ENCODE assay signal across 14 cellular contexts in genomic region chr13:40494513-40494912, GRCh38.
DNase-seq lines count a peak whose midpoint lies in the region; ATAC-seq and TF ChIP-seq lines count a peak whose summit lies in the region.
"Had no signal": no experiment of that assay in that cellular context is flagged by ENCODE, and none has a peak within 500 bp of the region (broad histone marks: within the 10 kb centered on the region; RNA-seq: fewer than 3 reads in every experiment).

No MANE protein-coding gene starts in this region.

- no peak for TF ChIP-seq CTCF in choroid plexus epithelial cell (conservative IDR thresholded peaks at IDR 0.05; ENCODE audit: low read depth, low read length)
- TF ChIP-seq CTCF in osteoblast (IDR thresholded peaks at IDR 0.05; ENCODE audit: extremely low read depth, low read depth, low read length), result no peak

- no peaks in the 10 kb centered on the region for H4K20me1 ChIP-seq in osteoblast (ENCODE audit: insufficient read depth, low read length)

- H3K27me3 Mint-ChIP-seq in activated CD4-positive, alpha-beta T cell treated with anti-CD3 and anti-CD28 coated beads, Interleukin-2, amount 10 ng/mL, durations not matched to agents 24 days and 14 days, result no peaks in the 10 kb centered on the region
- no peaks in the 10 kb centered on the region for H3K27me3 Mint-ChIP-seq in T-helper 1 cell treated with Interleukin-12 subunit alpha and Interleukin-12 subunit beta and Interleukin-4 antibody, amounts not matched to agents 30 μg/mL and 1 μg/mL, for 36 hours (ENCODE audit: low read depth)

- peaks cover 52% of the 10 kb centered on the region for H3K4me1 Mint-ChIP-seq in activated CD4-positive, alpha-beta T cell treated with anti-CD3 and anti-CD28 coated beads, Interleukin-2, amount 10 ng/mL, durations not matched to agents 24 days and 14 days
- H3K4me1 Mint-ChIP-seq in T-helper 1 cell treated with Interleukin-12 subunit alpha and Interleukin-12 subunit beta and Interleukin-4 antibody, amounts not matched to agents 30 μg/mL and 1 μg/mL, for 36 hours (ENCODE audit: low read depth), result peaks cover 47% of the 10 kb centered on the region

- H3K4me3 Mint-ChIP-seq in activated CD4-positive, alpha-beta T cell treated with anti-CD3 and anti-CD28 coated beads, Interleukin-2, amount 10 ng/mL, durations not matched to agents 24 days and 14 days, result peak overlapping the region; percentile 60
- H3K4me3 Mint-ChIP-seq in T-helper 1 cell treated with Interleukin-12 subunit alpha and Interleukin-12 subunit beta and Interleukin-4 antibody, amounts not matched to agents 30 μg/mL and 1 μg/mL, for 36 hours, result peak overlapping the region; percentile 45

- H3K4me1 ChIP-seq in osteoblast (ENCODE audit: insufficient read depth, low read length), result peaks cover 17% of the 10 kb centered on the region

- no peak overlapping the region for H3K4me3 ChIP-seq in choroid plexus epithelial cell (ENCODE audit: low read depth, low read length)
- no peak overlapping the region for H3K4me3 ChIP-seq in osteoblast (ENCODE audit: insufficient read depth, low read length)
- H3K4me3 ChIP-seq: suprapubic skin had no signal

- H3K36me3 Mint-ChIP-seq in activated CD4-positive, alpha-beta T cell treated with anti-CD3 and anti-CD28 coated beads, Interleukin-2, amount 10 ng/mL, durations not matched to agents 24 days and 14 days (ENCODE audit: low read depth), result no peaks in the 10 kb centered on the region
- H3K36me3 Mint-ChIP-seq in T-helper 1 cell treated with Interleukin-12 subunit alpha and Interleukin-12 subunit beta and Interleukin-4 antibody, amounts not matched to agents 30 μg/mL and 1 μg/mL, for 36 hours (ENCODE audit: low read depth), result peaks cover 2% of the 10 kb centered on the region

- no peak for ATAC-seq in HG03108 (IDR thresholded peaks at IDR 0.05; ENCODE audit: unreplicated experiment)
- ATAC-seq in HG02938 (IDR thresholded peaks at IDR 0.05; ENCODE audit: unreplicated experiment), result no peak
- ATAC-seq in HG02840 (IDR thresholded peaks at IDR 0.05; ENCODE audit: low FRiP score, unreplicated experiment), result no peak

- H3K27ac ChIP-seq in osteoblast (ENCODE audit: low read depth, low read length), result no peak overlapping the region
- H3K27ac ChIP-seq: suprapubic skin, VCaP had no signal

- no peaks in the 10 kb centered on the region for H3K9me3 Mint-ChIP-seq in activated CD4-positive, alpha-beta T cell treated with anti-CD3 and anti-CD28 coated beads, Interleukin-2, amount 10 ng/mL, durations not matched to agents 24 days and 14 days
- H3K9me3 Mint-ChIP-seq in T-helper 1 cell treated with Interleukin-12 subunit alpha and Interleukin-12 subunit beta and Interleukin-4 antibody, amounts not matched to agents 30 μg/mL and 1 μg/mL, for 36 hours, result no peaks in the 10 kb centered on the region

- intact Hi-C loops in activated CD4-positive, alpha-beta T cell treated with anti-CD3 and anti-CD28 coated beads, Interleukin-2, amount 10 ng/mL, durations not matched to agents 24 days and 14 days (cut with micrococcal nuclease), result no loop called here

- H3K27ac Mint-ChIP-seq in activated CD4-positive, alpha-beta T cell treated with anti-CD3 and anti-CD28 coated beads, Interleukin-2, amount 10 ng/mL, durations not matched to agents 24 days and 14 days, result peak overlapping the region; percentile 78
- H3K27ac Mint-ChIP-seq in T-helper 1 cell treated with Interleukin-12 subunit alpha and Interleukin-12 subunit beta and Interleukin-4 antibody, amounts not matched to agents 30 μg/mL and 1 μg/mL, for 36 hours, result peak overlapping the region; percentile 72

- no peaks in the 10 kb centered on the region for H3K9me3 ChIP-seq in osteoblast (ENCODE audit: low read depth, low read length)
- H3K9me3 ChIP-seq: A549, Caco-2, SK-N-SH, suprapubic skin had no signal

- H2AFZ ChIP-seq in osteoblast (ENCODE audit: low read length), result peak overlapping the region; percentile 50

- no peak overlapping the region for H3K4me2 ChIP-seq in osteoblast (ENCODE audit: insufficient read depth, low read length)
- H3K4me2 ChIP-seq: SK-N-SH had no signal

- DNase-seq in activated CD4-positive, alpha-beta T cell treated with anti-CD3 and anti-CD28 coated beads, Interleukin-2, amount 10 ng/mL, durations not matched to agents 24 days and 14 days, result peak; percentile 63
- DNase-seq in activated CD4-positive, alpha-beta T cell treated with anti-CD3 and anti-CD28 coated beads for 48 hours, result no peak
- DNase-seq in choroid plexus epithelial cell (ENCODE audit: low read depth) (peak; percentile 75), osteoblast (ENCODE audit: insufficient read length, low spot score, missing footprints) (peak; percentile 52)
- DNase-seq: Caco-2, erythroblast, SK-N-SH had no signal

- peaks cover 6% of the 10 kb centered on the region for H3K27me3 ChIP-seq in osteoblast (ENCODE audit: insufficient read depth, low read length)
- H3K27me3 ChIP-seq: suprapubic skin had no signal

- no peaks in the 10 kb centered on the region for H3K36me3 ChIP-seq in osteoblast (ENCODE audit: insufficient read depth, low read length)
- H3K36me3 ChIP-seq: suprapubic skin had no signal

- no peaks in the 10 kb centered on the region for H3K79me2 ChIP-seq in osteoblast (ENCODE audit: insufficient read depth, low read length)
